Comparison of ENCODE assay signal across 1 cellular context in the genomic region with DNA sequence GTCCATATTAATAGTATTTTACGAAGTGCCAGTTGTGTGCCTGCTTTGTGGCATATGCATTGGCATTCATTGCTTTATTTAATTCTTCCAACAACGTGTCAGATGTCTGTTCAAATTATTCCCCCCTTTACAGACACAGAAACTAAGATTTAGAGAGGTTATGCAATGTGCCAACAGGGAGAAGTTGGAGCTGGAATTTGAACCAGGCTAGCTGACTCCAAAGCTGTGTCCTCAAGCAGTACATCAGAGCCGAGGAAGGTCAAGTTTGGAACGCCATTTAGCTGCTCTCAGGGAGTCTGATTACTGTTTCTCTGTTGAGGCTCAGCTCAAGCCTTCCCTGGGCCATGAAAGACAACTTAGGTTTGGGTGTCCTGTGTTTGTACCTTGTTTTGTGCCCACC.
TF ChIP-seq lines count a peak whose summit lies in the region.

No MANE protein-coding gene starts in this region.

TF ChIP-seq in endothelial cell of umbilical vein, 7 proteins besides CTCF, POLR2A, EP300 and RAD21 (continued from another document):
- TF ChIP-seq, protein P1, sequence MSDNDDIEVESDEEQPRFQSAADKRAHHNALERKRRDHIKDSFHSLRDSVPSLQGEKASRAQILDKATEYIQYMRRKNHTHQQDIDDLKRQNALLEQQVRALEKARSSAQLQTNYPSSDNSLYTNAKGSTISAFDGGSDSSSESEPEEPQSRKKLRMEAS (IDR thresholded peaks at IDR 0.05; ENCODE audit: insufficient read depth, insufficient read length) = no peak
